Comparison of ENCODE assay signal across 9 cellular contexts in the genomic region with DNA sequence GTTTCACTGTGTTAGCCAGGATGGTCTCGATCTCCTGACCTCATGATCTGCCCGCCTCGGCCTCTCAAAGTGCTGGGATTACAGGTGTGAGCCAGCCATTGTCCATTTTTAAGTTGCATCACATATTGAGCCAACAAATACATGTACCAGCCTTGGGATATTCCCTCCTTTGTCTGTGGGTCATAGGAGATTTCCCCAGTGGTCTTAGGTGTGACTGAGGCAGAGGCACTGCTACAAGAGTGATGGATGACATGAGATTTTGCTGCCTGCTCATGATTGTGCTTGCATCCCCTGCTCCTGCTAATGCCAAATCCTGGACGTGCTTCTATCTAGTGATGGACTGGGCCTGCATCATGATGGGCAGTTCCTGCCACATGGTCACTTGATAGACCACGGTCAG. TPM values are rescaled to one million over a fixed set of nuclear protein-coding genes. Genes with fewer than 3 reads are reported as not detected.
"Had no signal": no experiment of that assay in that cellular context is flagged by ENCODE, and none has a peak within 500 bp of the region (broad histone marks: within the 10 kb centered on the region; RNA-seq: fewer than 3 reads in every experiment).

No MANE protein-coding gene starts in this region.

- H3K27ac Mint-ChIP-seq: H9, HFFc6, IgD-negative memory B cell had no signal

- H3K4me3 ChIP-seq: GM23248 had no signal

- H3K4me3 Mint-ChIP-seq: H9, HFFc6, IgD-negative memory B cell had no signal

- H2AFZ ChIP-seq: GM23248 had no signal

- DNase-seq: GM23248, GOT3, H9, HCEC 1CT, HFFc6 had no signal

- H3K27ac ChIP-seq: GM23248, HL-60 had no signal

- H3K9ac ChIP-seq: GM23248 had no signal

- H3K4me1 Mint-ChIP-seq: H9, IgD-negative memory B cell had no signal

- ATAC-seq: HepG2 had no signal

- H3K27me3 Mint-ChIP-seq: IgD-negative memory B cell had no signal

- FAIRE-seq: H54, HepG2 had no signal

RNA-seq across cellular contexts. Expression of a gene that starts 10.7 kb away (rescaled TPM):
- total RNA-seq: GM23248, H9, HepG2, HFFc6 had no signal
- polyA plus RNA-seq: GM23248, HepG2 had no signal

RNA-seq across cellular contexts. Expression of a gene that starts 42.6 kb away (rescaled TPM):
- total RNA-seq: GM23248, H9, HFFc6 had no signal
